ENCODE assay signal across 10 cellular contexts in genomic region chrX:70262952-70263567, GRCh38. TPM values are rescaled to one million over a fixed set of nuclear protein-coding genes. Genes with fewer than 3 reads are reported as not detected.
A peak's percentile ranks its signal among the peaks of the same experiment; 100 is the strongest.
DNase-seq lines count a peak whose midpoint lies in the region; ATAC-seq and TF ChIP-seq lines count a peak whose summit lies in the region.
"Had no signal": no experiment of that assay in that cellular context is flagged by ENCODE, and none has a peak within 500 bp of the region (broad histone marks: within the 10 kb centered on the region; RNA-seq: fewer than 3 reads in every experiment).

No MANE protein-coding gene starts in this region.

- 19% methylated on average over 7 of the region's 7 CpGs for WGBS in right cardiac atrium

- no peaks in the 10 kb centered on the region for H3K27me3 Mint-ChIP-seq in activated T-helper 2 cell treated with anti-CD3 and anti-CD28 coated beads, Interferon-gamma antibody, Interleukin-2, Interleukin-4, amounts not matched to agents 10 μg/mL and 5 μg/mL and 100 μg/mL, durations not matched to agents 14 hours and 24 hours and 36 hours (ENCODE audit: low read depth)
- H3K27me3 Mint-ChIP-seq: activated B cell treated with CpG ODN at 0.5 μM for 24 hours had no signal

- H3K36me3 Mint-ChIP-seq in activated T-helper 2 cell treated with anti-CD3 and anti-CD28 coated beads, Interferon-gamma antibody, Interleukin-2, Interleukin-4, amounts not matched to agents 10 μg/mL and 5 μg/mL and 100 μg/mL, durations not matched to agents 14 hours and 24 hours and 36 hours (ENCODE audit: low read depth), result no peaks in the 10 kb centered on the region

- no peaks in the 10 kb centered on the region for H3K9me3 ChIP-seq in right cardiac atrium (ENCODE audit: control insufficient read depth, low read length)

- H3K4me3 Mint-ChIP-seq in activated T-helper 2 cell treated with anti-CD3 and anti-CD28 coated beads, Interferon-gamma antibody, Interleukin-2, Interleukin-4, amounts not matched to agents 10 μg/mL and 5 μg/mL and 100 μg/mL, durations not matched to agents 14 hours and 24 hours and 36 hours (ENCODE audit: low read depth), result no peak overlapping the region
- H3K4me3 Mint-ChIP-seq: activated B cell treated with CpG ODN at 0.5 μM for 24 hours had no signal

- POLR2A ChIA-PET in HEK293T (lab: Yijun Ruan, JAX), result no interaction called here

- intact Hi-C loops in activated T-helper 2 cell treated with anti-CD3 and anti-CD28 coated beads, Interferon-gamma antibody, Interleukin-2, Interleukin-4, amounts not matched to agents 10 μg/mL and 5 μg/mL and 100 μg/mL, durations not matched to agents 14 hours and 24 hours and 36 hours (cut with micrococcal nuclease), result loop anchor here (1.0 kb wide), 1 partner anchor 66 kb away; no protein-coding TSS in a partner anchor
- intact Hi-C loops in right cardiac atrium (cut with DNase I), result loop anchor here in 2 of 4 donors (5.0 to 10.0 kb wide), 2 partner anchors 66 to 68 kb away; no protein-coding TSS in a partner anchor

- no peak overlapping the region for H3K4me3 ChIP-seq in right cardiac atrium (ENCODE audit: low read length)

- no peaks in the 10 kb centered on the region for H3K4me1 Mint-ChIP-seq in activated T-helper 2 cell treated with anti-CD3 and anti-CD28 coated beads, Interferon-gamma antibody, Interleukin-2, Interleukin-4, amounts not matched to agents 10 μg/mL and 5 μg/mL and 100 μg/mL, durations not matched to agents 14 hours and 24 hours and 36 hours (ENCODE audit: low read depth)
- H3K4me1 Mint-ChIP-seq: activated B cell treated with CpG ODN at 0.5 μM for 24 hours had no signal

- no peak overlapping the region for H3K27ac Mint-ChIP-seq in activated T-helper 2 cell treated with anti-CD3 and anti-CD28 coated beads, Interferon-gamma antibody, Interleukin-2, Interleukin-4, amounts not matched to agents 10 μg/mL and 5 μg/mL and 100 μg/mL, durations not matched to agents 14 hours and 24 hours and 36 hours
- H3K27ac Mint-ChIP-seq: activated B cell treated with CpG ODN at 0.5 μM for 24 hours had no signal

- H3K27ac ChIP-seq in right cardiac atrium (ENCODE audit: low read length), result no peak overlapping the region
- H3K27ac ChIP-seq: parathyroid adenoma had no signal

- no peaks in the 10 kb centered on the region for H3K4me1 ChIP-seq in right cardiac atrium (ENCODE audit: control insufficient read depth, insufficient read depth, low read length)
- H3K4me1 ChIP-seq: parathyroid adenoma had no signal

- ATAC-seq in right cardiac atrium (peak; percentile 62 to 65), HG03045 (IDR thresholded peaks at IDR 0.05; ENCODE audit: unreplicated experiment) (no peak)

- CTCF ChIA-PET in HEK293T (lab: Yijun Ruan, JAX), result interaction anchor here (1.5 kb wide), 1 partner anchor 11 kb away, joined by 9 read pairs; no protein-coding TSS in a partner anchor

- DNase-seq in GDM1 (lab: John Stamatoyannopoulos, UW) (peak; percentile 10), HEK293T (ENCODE audit: extremely low spot score) (peak; percentile 62), NCI-H226 (peak; percentile 27), right cardiac atrium (peak; percentile 31 to 72 (median 50)), OCI-M2 (lab: John Stamatoyannopoulos, UW; ENCODE audit: unreplicated experiment) (no peak)
- DNase-seq in activated T-helper 2 cell treated with anti-CD3 and anti-CD28 coated beads, Interferon-gamma antibody, Interleukin-2, Interleukin-4, amounts not matched to agents 10 μg/mL and 5 μg/mL and 100 μg/mL, durations not matched to agents 14 hours and 24 hours and 36 hours (ENCODE audit: low spot score), result peak; percentile 9
- DNase-seq in stimulated activated CD4-positive, alpha-beta T cell treated with anti-CD3 and anti-CD28 coated beads, Interleukin-4, amount 100 ng/mL, for 48 hours (ENCODE audit: low read depth in 2 of 2), result peak; percentile 19 to 28
- DNase-seq: activated B cell treated with CpG ODN at 0.5 μM for 24 hours had no signal

- H3K27me3 ChIP-seq in right cardiac atrium (ENCODE audit: control insufficient read depth, insufficient read depth), result no peaks in the 10 kb centered on the region

- H3K9me3 Mint-ChIP-seq in activated T-helper 2 cell treated with anti-CD3 and anti-CD28 coated beads, Interferon-gamma antibody, Interleukin-2, Interleukin-4, amounts not matched to agents 10 μg/mL and 5 μg/mL and 100 μg/mL, durations not matched to agents 14 hours and 24 hours and 36 hours, result no peaks in the 10 kb centered on the region
- H3K9me3 Mint-ChIP-seq: activated B cell treated with CpG ODN at 0.5 μM for 24 hours had no signal

TF ChIP-seq in HEK293T, 16 proteins besides CTCF, POLR2A, EP300 and RAD21:
- TF ChIP-seq SUZ12 (IDR thresholded peaks at IDR 0.05) (no peak), ZNF384 (IDR thresholded peaks at IDR 0.05) (no peak), L3MBTL2 (conservative IDR thresholded peaks at IDR 0.05) (no peak), LEF1 (IDR thresholded peaks at IDR 0.05; ENCODE audit: borderline replicate concordance) (no peak), NFRKB (IDR thresholded peaks at IDR 0.05) (no peak), SP1 (IDR thresholded peaks at IDR 0.05) (no peak), ELF4 (IDR thresholded peaks at IDR 0.05) (no peak), FOXK2 (IDR thresholded peaks at IDR 0.05) (no peak), CTBP1 (IDR thresholded peaks at IDR 0.05; ENCODE audit: borderline replicate concordance) (no peak), HDGF (IDR thresholded peaks at IDR 0.05; ENCODE audit: borderline replicate concordance) (no peak), FOXA1 (IDR thresholded peaks at IDR 0.05) (no peak), TARDBP (IDR thresholded peaks at IDR 0.05) (no peak), BHLHE40 (IDR thresholded peaks at IDR 0.05; ENCODE audit: borderline replicate concordance) (no peak), ARNT (IDR thresholded peaks at IDR 0.05) (no peak), FOXM1 (IDR thresholded peaks at IDR 0.05; ENCODE audit: borderline replicate concordance) (no peak), PKNOX1 (IDR thresholded peaks at IDR 0.05) (no peak)
TF ChIP-seq in HEK293T: peak in this region for 0.

RNA-seq across cellular contexts. Expression of gene P2RY4, which starts 3.1 kb away (rescaled TPM):
- total RNA-seq in activated T-helper 2 cell treated with anti-CD3 and anti-CD28 coated beads, Interferon-gamma antibody, Interleukin-2, Interleukin-4, amounts not matched to agents 10 μg/mL and 5 μg/mL and 100 μg/mL, durations not matched to agents 14 hours and 24 hours and 36 hours, result 0.55 and 0.71 TPM in 2 replicates
- not detected for total RNA-seq in right cardiac atrium
- 0.05 TPM for polyA plus RNA-seq in right cardiac atrium
- total RNA-seq: activated B cell treated with CpG ODN at 0.5 μM for 24 hours had no signal

RNA-seq across cellular contexts. Expression of gene ARR3, which starts 5.1 kb away (rescaled TPM):
- not detected in 2 replicates for total RNA-seq in activated T-helper 2 cell treated with anti-CD3 and anti-CD28 coated beads, Interferon-gamma antibody, Interleukin-2, Interleukin-4, amounts not matched to agents 10 μg/mL and 5 μg/mL and 100 μg/mL, durations not matched to agents 14 hours and 24 hours and 36 hours
- not detected for total RNA-seq in right cardiac atrium
- not detected for polyA plus RNA-seq in right cardiac atrium
- total RNA-seq: activated B cell treated with CpG ODN at 0.5 μM for 24 hours had no signal

RNA-seq across cellular contexts. Expression of gene RAB41, which starts 18.9 kb away (rescaled TPM):
- total RNA-seq in activated T-helper 2 cell treated with anti-CD3 and anti-CD28 coated beads, Interferon-gamma antibody, Interleukin-2, Interleukin-4, amounts not matched to agents 10 μg/mL and 5 μg/mL and 100 μg/mL, durations not matched to agents 14 hours and 24 hours and 36 hours, result not detected in 2 replicates
- total RNA-seq in right cardiac atrium, result not detected
- not detected for polyA plus RNA-seq in right cardiac atrium
- total RNA-seq: activated B cell treated with CpG ODN at 0.5 μM for 24 hours had no signal

RNA-seq across cellular contexts. Expression of gene PDZD11, which starts 26.7 kb away (rescaled TPM):
- total RNA-seq in activated T-helper 2 cell treated with anti-CD3 and anti-CD28 coated beads, Interferon-gamma antibody, Interleukin-2, Interleukin-4, amounts not matched to agents 10 μg/mL and 5 μg/mL and 100 μg/mL, durations not matched to agents 14 hours and 24 hours and 36 hours, result 27.7 and 31.4 TPM in 2 replicates
- 10 to 100 TPM; 34.6 to 41.4 (median 40.4) TPM for total RNA-seq in right cardiac atrium
- polyA plus RNA-seq in right cardiac atrium, result 64.4 TPM

RNA-seq across cellular contexts. Expression of gene KIF4A, which starts 26.8 kb away (rescaled TPM):
- 24.4 and 26.5 TPM in 2 replicates for total RNA-seq in activated T-helper 2 cell treated with anti-CD3 and anti-CD28 coated beads, Interferon-gamma antibody, Interleukin-2, Interleukin-4, amounts not matched to agents 10 μg/mL and 5 μg/mL and 100 μg/mL, durations not matched to agents 14 hours and 24 hours and 36 hours
- total RNA-seq in right cardiac atrium, result under 1 TPM; 0.14 to 0.65 (median 0.44) TPM
- polyA plus RNA-seq in right cardiac atrium, result 0.05 TPM
